ENCODE assay signal across 19 cellular contexts in genomic region chr11:23976776-23977380, GRCh38.
DNase-seq lines count a peak whose midpoint lies in the region; ATAC-seq, FAIRE-seq and TF ChIP-seq lines count a peak whose summit lies in the region.
"Had no signal": no experiment of that assay in that cellular context is flagged by ENCODE, and none has a peak within 500 bp of the region (broad histone marks: within the 10 kb centered on the region; RNA-seq: fewer than 3 reads in every experiment).

No MANE protein-coding gene starts in this region.

- no peak for TF ChIP-seq RAD21 in IMR-90 (IDR thresholded peaks at IDR 0.05; ENCODE audit: low read length)

- H4K5ac ChIP-seq in IMR-90 (ENCODE audit: low read depth, low read length): peak overlapping the region; percentile 59; the same call in 1 of the 2 replicates

- POLR2A ChIA-PET in IMR-90 (lab: Charles Lee; ENCODE audit: unreplicated experiment): no interaction called here

- CTCF ChIA-PET in IMR-90 (lab: Yijun Ruan, JAX): no interaction called here

- no peak overlapping the region for H2AK9ac ChIP-seq in IMR-90 (replicated peaks; ENCODE audit: low read depth, low read length, poor library complexity)

- H3K4ac ChIP-seq in IMR-90 (ENCODE audit: low read depth, low read length) (peak overlapping the region; percentile 95; the same call in 1 of the 2 replicates), mesenchymal stem cell (ENCODE audit: low read depth in 1 of 2, low read length in 2 of 2) (no peak overlapping the region)

- H3K14ac ChIP-seq in IMR-90 (replicated peaks; ENCODE audit: low read depth, low read length): no peak overlapping the region
- no peak overlapping the region for H3K14ac ChIP-seq in mesenchymal stem cell (ENCODE audit: low read length in 2 of 2)

- H4K20me1 ChIP-seq in IMR-90 (ENCODE audit: insufficient read depth, low read length): no peaks in the 10 kb centered on the region

- H2AK5ac ChIP-seq in IMR-90 (ENCODE audit: low read depth, low read length): no peak overlapping the region
- H2AK5ac ChIP-seq in mesenchymal stem cell (ENCODE audit: low read length, severe bottlenecking): no peak overlapping the region

- H4K8ac ChIP-seq in IMR-90 (ENCODE audit: low read depth in 2 of 2, low read length in 2 of 2) (peak overlapping the region; percentile 51 to 55; a peak in 2 of 4 replicates), mesenchymal stem cell (ENCODE audit: low read length) (no peak overlapping the region)

- peak; percentile 78 for ATAC-seq in IMR-90 (ENCODE audit: low read depth)
- ATAC-seq: CD8-positive, alpha-beta T cell had no signal

- DNase-seq in AG10803 (ENCODE audit: low read depth) (peak; percentile 63), IMR-90 (peak; percentile 70), chondrocyte (ENCODE audit: low spot score) (no peak), mesenchymal stem cell (peak; percentile 66), germinal center (ENCODE audit: low spot score) (no peak), pons (ENCODE audit: low spot score) (no peak), urothelium cell line (ENCODE audit: low spot score) (no peak), cerebellum (ENCODE audit: low spot score) (no peak)
- DNase-seq: activated CD4-positive, alpha-beta T cell treated with anti-CD3 and anti-CD28 coated beads, Interleukin-2, amount 10 ng/mL, durations not matched to agents 24 days and 14 days; CD8-positive, alpha-beta T cell; central memory CD4-positive, alpha-beta T cell; DMS79; effector CD8-positive, alpha-beta T cell; midbrain; NCI-H1092 treated with DMSO at 0.1 percent for 48 hours; NCI-H510A; stimulated activated CD4-positive, alpha-beta T cell treated with anti-CD3 and anti-CD28 coated beads, Interleukin-12 subunit alpha, Interleukin-12 subunit beta, amount 100 ng/mL, for 4 hours; stimulated activated CD8-positive, alpha-beta memory T cell treated with anti-CD3 and anti-CD28 coated beads, Interleukin-4, amount 100 ng/mL, for 48 hours had no signal

- H3K79me1 ChIP-seq in IMR-90 (ENCODE audit: low read depth in 1 of 2, low read length in 2 of 2) (no peaks in the 10 kb centered on the region), mesenchymal stem cell (replicated peaks; ENCODE audit: low read length, poor library complexity, severe bottlenecking) (no peaks in the 10 kb centered on the region)

- H3K27me3 Mint-ChIP-seq in chondrocyte (ENCODE audit: low read depth): no peaks in the 10 kb centered on the region
- H3K27me3 Mint-ChIP-seq: activated CD4-positive, alpha-beta T cell treated with anti-CD3 and anti-CD28 coated beads, Interleukin-2, amount 10 ng/mL, durations not matched to agents 24 days and 14 days had no signal

- H2BK120ac ChIP-seq in IMR-90 (ENCODE audit: low read depth, low read length): peak overlapping the region; percentile 99
- no peak overlapping the region for H2BK120ac ChIP-seq in mesenchymal stem cell (ENCODE audit: low read depth, low read length)

- H3K56ac ChIP-seq in IMR-90 (ENCODE audit: extremely low read depth, insufficient read depth, low read length): peak overlapping the region; percentile 90; the same call in 1 of the 2 replicates

- H3K9me3 ChIP-seq in IMR-90 (ENCODE audit: control insufficient read depth, insufficient read depth, low read length) (no peaks in the 10 kb centered on the region), mesenchymal stem cell (ENCODE audit: control insufficient read depth, low read length) (no peaks in the 10 kb centered on the region)

- H3K4me3 Mint-ChIP-seq in chondrocyte (ENCODE audit: unreplicated experiment): no peak overlapping the region
- H3K4me3 Mint-ChIP-seq: activated CD4-positive, alpha-beta T cell treated with anti-CD3 and anti-CD28 coated beads, Interleukin-2, amount 10 ng/mL, durations not matched to agents 24 days and 14 days; CD8-positive, alpha-beta T cell; neural crest cell had no signal

- H3K18ac ChIP-seq in IMR-90 (ENCODE audit: low read depth, low read length): peak overlapping the region; percentile 82; the same call in 1 of the 2 replicates
- H3K18ac ChIP-seq in mesenchymal stem cell (ENCODE audit: low read depth in 1 of 2, low read length in 2 of 2): no peak overlapping the region

- peaks cover 63% of the 10 kb centered on the region for H3K4me1 Mint-ChIP-seq in chondrocyte (ENCODE audit: low read depth)
- H3K4me1 Mint-ChIP-seq: activated CD4-positive, alpha-beta T cell treated with anti-CD3 and anti-CD28 coated beads, Interleukin-2, amount 10 ng/mL, durations not matched to agents 24 days and 14 days had no signal

- in situ Hi-C loops in IMR-90 (cut with MboI; ENCODE audit: low sequenced_read_pairs): no loop called here

- H2BK20ac ChIP-seq in IMR-90 (ENCODE audit: low read depth, low read length): peak overlapping the region; percentile 97; the same call in 1 of the 2 replicates

- H3K36me3 Mint-ChIP-seq in chondrocyte (ENCODE audit: low read depth): no peaks in the 10 kb centered on the region
- H3K36me3 Mint-ChIP-seq: CD8-positive, alpha-beta T cell had no signal

- peak overlapping the region; percentile 78 for H3K27ac Mint-ChIP-seq in chondrocyte (ENCODE audit: unreplicated experiment)
- H3K27ac Mint-ChIP-seq: activated CD4-positive, alpha-beta T cell treated with anti-CD3 and anti-CD28 coated beads, Interleukin-2, amount 10 ng/mL, durations not matched to agents 24 days and 14 days; CD8-positive, alpha-beta T cell had no signal

- intact Hi-C loops in IMR-90 (cut with micrococcal nuclease): no loop called here

- no TSS peak for BruUV-seq in IMR-90 (replicated peaks; lab: Mats Ljungman, UMichigan)

- H3K9me1 ChIP-seq in IMR-90 (ENCODE audit: insufficient read depth, low read length): peaks cover 4% of the 10 kb centered on the region; the same call in 1 of the 2 replicates

- H3K4me1 ChIP-seq in IMR-90 (ENCODE audit: control insufficient read depth, insufficient read depth, low read length): peaks cover 7% of the 10 kb centered on the region
- peaks cover 3% of the 10 kb centered on the region for H3K4me1 ChIP-seq in mesenchymal stem cell (ENCODE audit: control insufficient read depth, insufficient read depth, low read depth, low read length)

- H3K9me3 Mint-ChIP-seq in chondrocyte (ENCODE audit: low read depth): peaks cover 3% of the 10 kb centered on the region
- H3K9me3 Mint-ChIP-seq: activated CD4-positive, alpha-beta T cell treated with anti-CD3 and anti-CD28 coated beads, Interleukin-2, amount 10 ng/mL, durations not matched to agents 24 days and 14 days; neural crest cell had no signal

- peak overlapping the region; percentile 41; the same call in 1 of the 2 replicates for H4K91ac ChIP-seq in IMR-90 (ENCODE audit: insufficient read depth, low read depth, low read length)
- H4K91ac ChIP-seq in mesenchymal stem cell (ENCODE audit: low read length): no peak overlapping the region

- H3K4me3 ChIP-seq in AG10803 (ENCODE audit: low read length): no peak overlapping the region
- no peak overlapping the region for H3K4me3 ChIP-seq in IMR-90 (ENCODE audit: insufficient read depth, low read depth, low read length)
- no peak overlapping the region for H3K4me3 ChIP-seq in mesenchymal stem cell (ENCODE audit: insufficient read depth in 1 of 2, low read depth in 1 of 2, low read length in 2 of 2)

- H3K4me2 ChIP-seq in IMR-90 (ENCODE audit: low read depth, low read length) (no peak overlapping the region), mesenchymal stem cell (ENCODE audit: low read length, poor library complexity, severe bottlenecking) (no peak overlapping the region)

- H2BK12ac ChIP-seq in mesenchymal stem cell (ENCODE audit: low read length in 2 of 2): no peak overlapping the region

- peak overlapping the region; percentile 2; the same call in 1 of the 2 replicates for H3K23ac ChIP-seq in IMR-90 (ENCODE audit: low read depth, low read length)
- no peak overlapping the region for H3K23ac ChIP-seq in mesenchymal stem cell (ENCODE audit: low read length in 2 of 2)

- no peaks in the 10 kb centered on the region for H3K27me3 ChIP-seq in IMR-90 (ENCODE audit: control insufficient read depth, insufficient read depth, low read length)
- no peaks in the 10 kb centered on the region for H3K27me3 ChIP-seq in mesenchymal stem cell (ENCODE audit: control insufficient read depth in 1 of 2, insufficient read depth in 1 of 2, low read length in 2 of 2)

- H2BK15ac ChIP-seq in IMR-90 (ENCODE audit: low read depth, low read length) (peak overlapping the region; percentile 96; the same call in 1 of the 3 replicates), mesenchymal stem cell (ENCODE audit: low read depth, poor library complexity, severe bottlenecking) (no peak overlapping the region)

- H3K27ac ChIP-seq in IMR-90 (ENCODE audit: insufficient read depth, low read length) (peak overlapping the region; percentile 80; the same call in 1 of the 2 replicates), mesenchymal stem cell (ENCODE audit: low read length, poor library complexity, severe bottlenecking) (peak overlapping the region; percentile 61)

- dilution Hi-C loops in IMR-90 (cut with HindIII; ENCODE audit: low sequenced_read_pairs, unreplicated experiment): no loop called here

- H2BK5ac ChIP-seq in IMR-90 (ENCODE audit: low read depth, low read length, poor library complexity, severe bottlenecking) (peak overlapping the region; percentile 98), mesenchymal stem cell (ENCODE audit: low read depth, low read length, poor library complexity, severe bottlenecking) (no peak overlapping the region)

- TF ChIP-seq CTCF in AG10803 (conservative IDR thresholded peaks at IDR 0.05; ENCODE audit: low read length) (no peak), IMR-90 (conservative IDR thresholded peaks at IDR 0.05; ENCODE audit: low read depth, low read length) (no peak), chondrocyte (IDR thresholded peaks at IDR 0.05) (no peak)

- no peaks in the 10 kb centered on the region for H3K36me3 ChIP-seq in IMR-90 (ENCODE audit: control insufficient read depth, insufficient read depth, low read length)
- no peaks in the 10 kb centered on the region for H3K36me3 ChIP-seq in mesenchymal stem cell (ENCODE audit: control insufficient read depth in 1 of 2, insufficient read depth in 2 of 2, low read depth in 1 of 2, low read length in 2 of 2)

- H3K9ac ChIP-seq in IMR-90 (ENCODE audit: low read depth, low read length) (no peak overlapping the region), mesenchymal stem cell (ENCODE audit: low read length) (peak overlapping the region; percentile 12)

- TF ChIP-seq POLR2A in IMR-90 (IDR thresholded peaks at IDR 0.05; ENCODE audit: low read depth, low read length): no peak

- no peak for FAIRE-seq in urothelium cell line (lab: Jason Lieb, UNC)

- no peak overlapping the region for H2AFZ ChIP-seq in IMR-90 (replicated peaks; ENCODE audit: low read length, poor library complexity)
- no peak overlapping the region for H2AFZ ChIP-seq in mesenchymal stem cell (ENCODE audit: low read depth, low read length)

TF ChIP-seq in IMR-90, 13 proteins besides CTCF, POLR2A, EP300 and RAD21 (continues in another document):
- no peak for TF ChIP-seq MAFK (IDR thresholded peaks at IDR 0.05; ENCODE audit: low read depth, low read length)
- TF ChIP-seq CEBPB (IDR thresholded peaks at IDR 0.05; ENCODE audit: low read depth, low read length): no peak

Comparison
In these comparisons a context has a peak if more than half of its experiments do, and no peak if none do; other contexts are left out.
1. DNase-seq: peak in AG10803 (single experiment), IMR-90 (single experiment) and mesenchymal stem cell (single experiment); none in chondrocyte (single experiment), germinal center (single experiment), pons (single experiment), urothelium cell line (single experiment) and cerebellum (single experiment).